6 cellular contexts compared by ENCODE assay signal in the genomic region with DNA sequence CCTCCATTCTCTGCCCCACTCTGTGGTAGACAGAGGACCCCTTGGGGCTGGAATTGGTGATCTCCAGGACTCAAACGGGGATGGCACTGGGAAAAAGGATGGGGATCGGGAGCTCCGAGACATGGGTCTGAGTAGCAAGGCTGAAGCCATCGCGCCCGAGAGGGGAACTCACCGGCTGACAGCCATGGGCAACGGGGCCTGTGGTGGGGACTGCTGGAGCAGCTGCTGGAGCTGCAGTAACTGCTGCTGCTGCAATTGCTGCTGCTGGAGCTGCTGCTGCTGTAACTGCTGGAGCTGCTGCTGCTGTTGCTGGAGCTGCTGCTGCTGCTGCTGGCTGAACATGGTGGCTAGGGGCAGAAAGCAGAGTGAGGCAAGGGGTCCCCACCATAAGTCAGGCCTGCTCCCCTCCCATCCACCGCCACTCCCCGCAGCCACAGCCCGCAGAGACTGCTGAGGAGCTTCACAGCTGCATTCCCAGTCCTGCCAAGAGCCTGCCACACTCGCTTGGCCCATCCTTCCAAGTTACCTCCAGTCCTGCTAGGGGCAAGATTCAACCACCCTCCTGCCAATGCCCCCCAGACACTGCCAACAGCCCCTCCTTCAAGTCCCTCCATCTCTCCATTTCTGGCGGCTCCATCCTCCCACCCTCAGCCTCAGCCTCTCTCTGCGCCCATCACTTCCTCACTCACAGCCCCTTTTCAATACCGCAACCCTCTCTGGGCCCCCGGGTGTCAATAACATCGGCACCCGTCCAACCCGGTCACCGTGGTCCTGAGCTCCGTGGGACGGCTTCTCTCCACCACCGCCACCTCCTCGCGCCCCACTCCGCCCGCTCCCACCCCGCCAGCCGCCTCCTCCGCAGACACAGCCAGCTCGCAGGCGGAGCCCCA. TPM values are rescaled to one million over a fixed set of nuclear protein-coding genes. Genes with fewer than 3 reads are reported as not detected.
A peak's percentile ranks its signal among the peaks of the same experiment; 100 is the strongest.
DNase-seq lines count a peak whose midpoint lies in the region; ATAC-seq and TF ChIP-seq lines count a peak whose summit lies in the region.

No MANE protein-coding gene starts in this region.

- no peak overlapping the region for H2BK12ac ChIP-seq in trophoblast cell (ENCODE audit: low read length)

- peak overlapping the region; percentile 88 for H3K9ac ChIP-seq in trophoblast cell (ENCODE audit: low read length)

- H3K27ac ChIP-seq in dorsolateral prefrontal cortex (peak overlapping the region; percentile 27 to 96 (median 88)), trophoblast cell (ENCODE audit: low read depth, low read length) (peak overlapping the region; percentile 33)

- H4K8ac ChIP-seq in trophoblast cell (ENCODE audit: low read depth, low read length), result peak overlapping the region; percentile 99

- peak overlapping the region; percentile 75 for H4K91ac ChIP-seq in trophoblast cell (ENCODE audit: low read depth, low read length)

- peaks cover 13% of the 10 kb centered on the region for H3K79me1 ChIP-seq in trophoblast cell (ENCODE audit: low read length)

- H3K4ac ChIP-seq in trophoblast cell (ENCODE audit: low read depth, low read length), result peak overlapping the region; percentile 91

- H3K23ac ChIP-seq in trophoblast cell (ENCODE audit: low read length), result no peak overlapping the region

- H3K36me3 ChIP-seq in trophoblast cell (ENCODE audit: control insufficient read depth in 1 of 2, insufficient read depth in 2 of 2, low read length in 2 of 2), result peaks cover 23 to 24% of the 10 kb centered on the region in 2 experiments

- H3K27me3 ChIP-seq in dorsolateral prefrontal cortex (no peaks in the 10 kb centered on the region), trophoblast cell (ENCODE audit: insufficient read depth, low read length) (no peaks in the 10 kb centered on the region)

- peak overlapping the region; percentile 64 for H2BK5ac ChIP-seq in trophoblast cell (ENCODE audit: low read depth, low read length, poor library complexity)

- peak overlapping the region; percentile 47 to 95 (median 80) for H3K4me3 ChIP-seq in dorsolateral prefrontal cortex
- H3K4me3 ChIP-seq in trophoblast cell (ENCODE audit: low read depth, low read length), result peak overlapping the region; percentile 95

- peak overlapping the region; percentile 81 for H3K14ac ChIP-seq in trophoblast cell (ENCODE audit: low read length)

- no peaks in the 10 kb centered on the region for H3K9me3 ChIP-seq in trophoblast cell (ENCODE audit: insufficient read depth, low read depth, low read length)

- intact Hi-C loops in dorsolateral prefrontal cortex (cut with DNase I), result loop anchor here in 1 of 2 donors (10.0 kb wide), 1 partner anchor 66 kb away; a partner anchor contains a TSS

- peak; percentile 10 for ATAC-seq in HG03432 (IDR thresholded peaks at IDR 0.05; ENCODE audit: unreplicated experiment)

- peak overlapping the region; percentile 90 for H2AK5ac ChIP-seq in trophoblast cell (ENCODE audit: low read length)

- WGBS in trophoblast cell (ENCODE audit: extremely low coverage, insufficient coverage, insufficient read length), result no CpG with 5 or more reads among the region's 32 CpGs

- peak overlapping the region; percentile 100 for H2AFZ ChIP-seq in trophoblast cell (ENCODE audit: insufficient read depth, low read length, poor library complexity)

- H3K4me2 ChIP-seq in trophoblast cell (ENCODE audit: low read length), result peak overlapping the region; percentile 94

- in situ Hi-C loops in G401 (cut with HindIII; ENCODE audit: low sequenced_read_pairs), result no loop called here

- TF ChIP-seq CTCF in dorsolateral prefrontal cortex (IDR thresholded peaks at IDR 0.05 in 54 of 56, conservative IDR thresholded peaks at IDR 0.05 in 2 of 56; ENCODE audit: low read depth in 1 of 56, partially characterized antibody in 56 of 56), result no peak

- peak overlapping the region; percentile 93 for H3K18ac ChIP-seq in trophoblast cell (ENCODE audit: low read length)

- peaks cover 12% of the 10 kb centered on the region for H3K79me2 ChIP-seq in trophoblast cell (ENCODE audit: control insufficient read depth, insufficient read depth, low read length, poor library complexity)

- DNase-seq in G401 (ENCODE audit: low spot score) (peak; percentile 32), dorsolateral prefrontal cortex (peak in 2 of 10 donors; percentile 56 to 60), trophoblast cell (no peak), NCI-H2196 (lab: John Stamatoyannopoulos, UW; ENCODE audit: unreplicated experiment) (no peak), NCI-H226 (no peak)

- H2BK120ac ChIP-seq in trophoblast cell (ENCODE audit: insufficient read depth, low read length, poor library complexity), result peak overlapping the region; percentile 36

- H3K4me1 ChIP-seq in trophoblast cell (ENCODE audit: control insufficient read depth in 1 of 2, insufficient read depth in 2 of 2, low read length in 2 of 2), result peaks cover 5 to 7% of the 10 kb centered on the region in 2 experiments

- H4K12ac ChIP-seq in trophoblast cell (ENCODE audit: low read depth, low read length), result peak overlapping the region; percentile 86

RNA-seq across cellular contexts. Expression of a gene that starts 0.6 kb away (rescaled TPM):
- total RNA-seq in G401 (2014; rRNA removed; shearing (Covaris generic)), result 13.7 and 17.5 TPM in 2 replicates
- total RNA-seq in dorsolateral prefrontal cortex, result 100 to 1,000 TPM; 120 to 216 (median 165) TPM
- 103 and 112 TPM in 2 replicates for polyA plus RNA-seq in trophoblast cell (2013)

RNA-seq across cellular contexts. Expression of a gene that starts 12.4 kb away (rescaled TPM):
- 5.5 and 6.1 TPM in 2 replicates for total RNA-seq in G401 (2014; rRNA removed; shearing (Covaris generic))
- 1,000 to 10,000 TPM in 1 of 120 experiments, 100 to 1,000 TPM in 119; 213 to 1,033 (median 740) TPM for total RNA-seq in dorsolateral prefrontal cortex
- 6.0 TPM in 2 replicates for polyA plus RNA-seq in trophoblast cell (2013)

RNA-seq across cellular contexts. Expression of a gene that starts 30.7 kb away (rescaled TPM):
- total RNA-seq in G401 (2014; rRNA removed; shearing (Covaris generic)), result 121 and 125 TPM in 2 replicates
- total RNA-seq in dorsolateral prefrontal cortex, result 100 to 1,000 TPM in 104 of 120 experiments, 10 to 100 TPM in 16; 56.9 to 208 (median 122) TPM
- 57.0 and 59.5 TPM in 2 replicates for polyA plus RNA-seq in trophoblast cell (2013)

RNA-seq across cellular contexts. Expression of a gene that starts 41.5 kb away (rescaled TPM):
- total RNA-seq in G401 (2014; rRNA removed; shearing (Covaris generic)), result 13.5 TPM in 1 of 2 replicates, not detected in the other
- 10 to 100 TPM in 1 of 120 experiments, 1 to 10 TPM in 18, under 1 TPM in 4, not detected in 97; 0.59 to 10.1 (median 1.4) TPM for total RNA-seq in dorsolateral prefrontal cortex
- not detected in 2 replicates for polyA plus RNA-seq in trophoblast cell (2013)

Comparison
In these comparisons a context has a peak if more than half of its experiments do, and no peak if none do; other contexts are left out.
1. RNA of a gene that starts 12.4 kb away (total RNA-seq): 213 to 1,033 TPM in dorsolateral prefrontal cortex; 5.5 to 6.1 TPM in G401; every median in the first group is over 10 times any median in the second.